In genomic region chr2:23243258-23243657, GRCh38 we compare ENCODE assay signal across 19 cellular contexts.
"Had no signal": no experiment of that assay in that cellular context is flagged by ENCODE, and none has a peak within 500 bp of the region (broad histone marks: within the 10 kb centered on the region; RNA-seq: fewer than 3 reads in every experiment).

No MANE protein-coding gene starts in this region.

- FAIRE-seq: TTC549 had no signal

- H3K36me3 Mint-ChIP-seq: activated naive CD8-positive, alpha-beta T cell treated with anti-CD3 and anti-CD28 coated beads for 36 hours; memory B cell had no signal

- H3K27me3 Mint-ChIP-seq: memory B cell had no signal

- H3K27ac Mint-ChIP-seq: activated naive CD8-positive, alpha-beta T cell treated with anti-CD3 and anti-CD28 coated beads for 36 hours; memory B cell; nephron progenitor cell had no signal

- H3K4me1 Mint-ChIP-seq: activated naive CD8-positive, alpha-beta T cell treated with anti-CD3 and anti-CD28 coated beads for 36 hours; memory B cell had no signal

- DNase-seq: activated CD4-positive, CD25-positive, alpha-beta regulatory T cell treated with anti-CD3 and anti-CD28 coated beads, Interleukin-2, amount 50 U/mL, for 72 hours; activated CD8-positive, alpha-beta memory T cell treated with anti-CD3 and anti-CD28 coated beads for 24 hours; activated CD8-positive, alpha-beta memory T cell treated with anti-CD3 and anti-CD28 coated beads, Interleukin-2, amount 50 U/mL, for 4 hours; activated naive CD4-positive, alpha-beta T cell treated with Interleukin-2 at 50 U/mL for 16 hours; activated naive CD8-positive, alpha-beta T cell treated with anti-CD3 and anti-CD28 coated beads for 36 hours; activated T-cell treated with anti-CD3 and anti-CD28 coated beads, Interleukin-2, amount 50 U/mL, for 4 hours; cortex of kidney; foreskin fibroblast; hypothalamus; nephron progenitor cell; occipital lobe; retina; stimulated activated CD4-positive, alpha-beta T cell treated with anti-CD3 and anti-CD28 coated beads, Interleukin-4, amount 100 ng/mL, for 24 hours; stimulated activated naive CD4-positive, alpha-beta T cell treated with Interleukin-2 at 50 U/mL for 16 hours; T-helper 1 cell; upper lobe of left lung; WERI-Rb-1 had no signal

- H3K9me3 Mint-ChIP-seq: activated naive CD8-positive, alpha-beta T cell treated with anti-CD3 and anti-CD28 coated beads for 36 hours; activated T-cell treated with anti-CD3 and anti-CD28 coated beads, Interleukin-2, amount 50 U/mL, for 4 hours; memory B cell; nephron progenitor cell had no signal

- H3K4me3 Mint-ChIP-seq: activated naive CD8-positive, alpha-beta T cell treated with anti-CD3 and anti-CD28 coated beads for 36 hours; activated T-cell treated with anti-CD3 and anti-CD28 coated beads, Interleukin-2, amount 50 U/mL, for 4 hours; memory B cell; nephron progenitor cell had no signal

- ATAC-seq: activated T-cell treated with anti-CD3 and anti-CD28 coated beads, Interleukin-2, amount 50 U/mL, for 4 hours had no signal
